In genomic region chr4:169996379-169997245, GRCh38 we compare ENCODE assay signal across 22 cellular contexts. TPM values are rescaled to one million over a fixed set of nuclear protein-coding genes. Genes with fewer than 3 reads are reported as not detected.
DNase-seq lines count a peak whose midpoint lies in the region; ATAC-seq, FAIRE-seq and TF ChIP-seq lines count a peak whose summit lies in the region.
"Had no signal": no experiment of that assay in that cellular context is flagged by ENCODE, and none has a peak within 500 bp of the region (broad histone marks: within the 10 kb centered on the region; RNA-seq: fewer than 3 reads in every experiment).

No MANE protein-coding gene starts in this region.

- H3K9ac ChIP-seq in HepG2 (ENCODE audit: insufficient read depth, low read depth, low read length) = no peak overlapping the region
- H3K9ac ChIP-seq: BLaER1, KMS-11 had no signal

- ATAC-seq in HepG2 (peak; percentile 51), right lobe of liver (no peak), GM21447 (IDR thresholded peaks at IDR 0.05; ENCODE audit: unreplicated experiment) (no peak)
- ATAC-seq: GM12878 had no signal

- H3K27me3 ChIP-seq in HepG2 (ENCODE audit: control insufficient read depth in 1 of 2, insufficient read depth in 2 of 2, low read length in 2 of 2) (no peaks in the 10 kb centered on the region), right lobe of liver (no peaks in the 10 kb centered on the region), layer of hippocampus (ENCODE audit: control insufficient read depth, insufficient read depth, low read length) (no peaks in the 10 kb centered on the region)
- H3K27me3 ChIP-seq: BLaER1 had no signal

- no peak for TF ChIP-seq EP300 in HepG2 (IDR thresholded peaks at IDR 0.05; ENCODE audit: low read depth in 2 of 2, low read length in 2 of 2)
- TF ChIP-seq EP300 in HepG2 (CRISPR knock-in tag; IDR thresholded peaks at IDR 0.05; ENCODE audit: borderline replicate concordance) = no peak

- H3K4me3 ChIP-seq in HepG2 (replicated peaks in 1 of 3; ENCODE audit: insufficient read depth in 1 of 3, low read depth in 2 of 3, low read length in 3 of 3) (no peak overlapping the region), right lobe of liver (no peak overlapping the region)
- H3K4me3 ChIP-seq: BLaER1, GM12878, SK-N-MC had no signal

- no peak for FAIRE-seq in HepG2 (lab: Jason Lieb, UNC)
- FAIRE-seq: GM12878, H54 had no signal

- no peak for TF ChIP-seq RAD21 in HepG2 (CRISPR knock-in tag; IDR thresholded peaks at IDR 0.05)

- POLR2A ChIA-PET in HepG2 (lab: Yijun Ruan, JAX) = no interaction called here

- H3K4me2 ChIP-seq in HepG2 (ENCODE audit: low read depth, low read length) = no peak overlapping the region
- H3K4me2 ChIP-seq: BLaER1, KMS-11 had no signal

- H3K4me1 ChIP-seq in HepG2 (ENCODE audit: insufficient read depth, low read length) = no peaks in the 10 kb centered on the region
- H3K4me1 ChIP-seq in right lobe of liver = no peaks in the 10 kb centered on the region

- H3K9me3 ChIP-seq in HepG2 (ENCODE audit: low read length) (no peaks in the 10 kb centered on the region), right lobe of liver (no peaks in the 10 kb centered on the region)
- H3K9me3 ChIP-seq: BLaER1 had no signal

- intact Hi-C loops in HepG2 (cut with micrococcal nuclease; ENCODE audit: unreplicated experiment) = loop anchor here (5.0 kb wide), 1 partner anchor 781 kb away; no protein-coding TSS in a partner anchor
- intact Hi-C loops in right lobe of liver (cut with DNase I) = no loop called here

- no peak overlapping the region for H2AFZ ChIP-seq in HepG2 (ENCODE audit: low read length)

- 31% methylated on average over 10 of the region's 10 CpGs for WGBS in HepG2 (ENCODE audit: low lambda C conversion rate)
- 70% methylated on average over 8 of the region's 10 CpGs for WGBS in right lobe of liver (ENCODE audit: insufficient coverage, low coverage, low lambda C conversion rate, missing lambda C conversion rate)

- H3K79me2 ChIP-seq in HepG2 (ENCODE audit: insufficient read depth, low read length) = no peaks in the 10 kb centered on the region

- CTCF ChIA-PET in HepG2 (lab: Yijun Ruan, JAX; ENCODE audit: low intra/inter-chr PET ratio, low total read pairs) = no interaction called here

- DNase-seq in HepG2 (ENCODE audit: low spot score) = no peak
- no peak for DNase-seq in right lobe of liver
- peak; percentile 70 for DNase-seq in ureter (ENCODE audit: low spot score)
- no peak for DNase-seq in 8988T
- DNase-seq in activated CD8-positive, alpha-beta memory T cell treated with anti-CD3 and anti-CD28 coated beads, Interleukin-2, amount 50 U/mL, for 4 hours = no peak
- DNase-seq: Calu3; CD4-positive, alpha-beta memory T cell; DMS53; EL; NCI-H1417 treated with DMSO at 0.1 percent for 48 hours; NCI-H1930; NCI-H2171 treated with DMSO at 0.1 percent for 48 hours; NCI-H446; Right ventricle myocardium superior had no signal

- TF ChIP-seq CTCF in HepG2 (CRISPR knock-in tag; IDR thresholded peaks at IDR 0.05) (no peak), right lobe of liver (IDR thresholded peaks at IDR 0.05) (no peak)

- BruUV-seq in HepG2 (replicated peaks; lab: Mats Ljungman, UMichigan) = no TSS peak

- TF ChIP-seq POLR2A in HepG2 (IDR thresholded peaks at IDR 0.05; ENCODE audit: insufficient read depth in 1 of 2, low read depth in 2 of 2, low read length in 2 of 2) (no peak), right lobe of liver (IDR thresholded peaks at IDR 0.05) (no peak)

- no peaks in the 10 kb centered on the region for H4K20me1 ChIP-seq in HepG2 (ENCODE audit: insufficient read depth, low read length)
- H4K20me1 ChIP-seq: BLaER1 had no signal

- H3K36me3 ChIP-seq in HepG2 (replicated peaks in 1 of 2; ENCODE audit: control insufficient read depth in 1 of 2, insufficient read depth in 2 of 2, low read length in 2 of 2) (no peaks in the 10 kb centered on the region), right lobe of liver (no peaks in the 10 kb centered on the region)
- H3K36me3 ChIP-seq: BLaER1 had no signal

- in situ Hi-C loops in HepG2 (cut with HindIII; ENCODE audit: extremely low pct_ligation_motif_present, low pct_unique_long_range_greater_than_20kb) = no loop called here

- H3K27ac ChIP-seq in HepG2 (ENCODE audit: extremely low read length, insufficient read depth, low read length) = no peak overlapping the region
- H3K27ac ChIP-seq in right lobe of liver = no peak overlapping the region
- peak overlapping the region; percentile 68 for H3K27ac ChIP-seq in angular gyrus (ENCODE audit: low read depth, low read length)
- H3K27ac ChIP-seq in layer of hippocampus (ENCODE audit: low read depth, low read length) = peak overlapping the region; percentile 84
- H3K27ac ChIP-seq: BLaER1, KMS-11, SK-N-MC had no signal

TF ChIP-seq in HepG2, 621 proteins besides CTCF, POLR2A, EP300 and RAD21 (continues in another document):
- TF ChIP-seq BHLHE40 (IDR thresholded peaks at IDR 0.05; ENCODE audit: low read length) (no peak), NCOR1 (IDR thresholded peaks at IDR 0.05; ENCODE audit: borderline replicate concordance, low read length) (no peak), ELF3 (CRISPR knock-in tag; IDR thresholded peaks at IDR 0.05) (no peak)

RNA-seq across cellular contexts. Expression of gene MFAP3L, which starts 29.6 kb away (rescaled TPM):
- 3.6 and 3.7 TPM in 2 replicates for total RNA-seq in HepG2 (2016; rRNA removed; fragmentation: Illumina TruSeq; extraction: Trizol)
- total RNA-seq in HepG2 (2016; cell fraction: cytosol; rRNA removed; fragmentation: Illumina TruSeq; extraction: Trizol; ENCODE audit: low read depth) = 1.3 and 1.4 TPM in 2 replicates
- 3.6 TPM in 2 replicates for total RNA-seq in HepG2 (2016; cell fraction: insoluble cytoplasmic fraction; rRNA removed; fragmentation: Illumina TruSeq; extraction: Trizol)
- total RNA-seq in HepG2 (2016; cell fraction: membrane; rRNA removed; fragmentation: Illumina TruSeq; extraction: Trizol) = 3.5 and 4.4 TPM in 2 replicates
- 3.3 and 4.0 TPM in 2 replicates for total RNA-seq in HepG2 (2016; cell fraction: nucleus; rRNA removed; fragmentation: Illumina TruSeq; extraction: Trizol)
- polyA plus RNA-seq in HepG2 (2011; rRNA removed) = 0.88 and 1.5 TPM in 2 replicates
- polyA plus RNA-seq in HepG2 (2011; cell fraction: cytosol; rRNA removed) = 0.60 and 0.70 TPM in 2 replicates
- 1.2 and 1.4 TPM in 2 replicates for polyA plus RNA-seq in HepG2 (2011; cell fraction: nucleus; rRNA removed)
- 0.31 and 0.51 TPM in 2 replicates for polyA plus RNA-seq in HepG2 (2012)
- 2.4 and 2.5 TPM in 2 replicates for polyA plus RNA-seq in HepG2 (2016; cell fraction: cytosol; fragmentation: Illumina TruSeq; extraction: Trizol; ENCODE audit: low read depth)
- polyA plus RNA-seq in HepG2 (2016; cell fraction: insoluble cytoplasmic fraction; fragmentation: Illumina TruSeq; extraction: Trizol; ENCODE audit: low read depth) = 1.8 and 3.3 TPM in 2 replicates
- 2.3 and 3.1 TPM in 2 replicates for polyA plus RNA-seq in HepG2 (2016; cell fraction: membrane; fragmentation: Illumina TruSeq; extraction: Trizol; ENCODE audit: low read depth)
- 1.6 and 2.8 TPM in 2 replicates for polyA plus RNA-seq in HepG2 (2016; cell fraction: nucleus; fragmentation: Illumina TruSeq; extraction: Trizol; ENCODE audit: insufficient read depth, low read depth)
- polyA minus RNA-seq in HepG2 (2011; rRNA and poly(A)+ RNA removed; ENCODE audit: low replicate concordance) = 2.1 and 8.8 TPM in 2 replicates
- 0.79 and 1.7 TPM in 2 replicates for polyA minus RNA-seq in HepG2 (2011; cell fraction: cytosol; rRNA and poly(A)+ RNA removed)
- polyA minus RNA-seq in HepG2 (2011; cell fraction: nucleus; rRNA and poly(A)+ RNA removed) = 1.2 and 1.9 TPM in 2 replicates
- 10 to 100 TPM; 23.2 to 84.3 (median 39.3) TPM for total RNA-seq in right lobe of liver
- 90.2 TPM for total RNA-seq in ureter

Comparison
In these comparisons a context has a peak if more than half of its experiments do, and no peak if none do; other contexts are left out.
1. H3K27ac ChIP-seq: peak in angular gyrus (single experiment) and layer of hippocampus (single experiment); none in HepG2 (single experiment) and right lobe of liver (0 of 3).